In the genomic region with DNA sequence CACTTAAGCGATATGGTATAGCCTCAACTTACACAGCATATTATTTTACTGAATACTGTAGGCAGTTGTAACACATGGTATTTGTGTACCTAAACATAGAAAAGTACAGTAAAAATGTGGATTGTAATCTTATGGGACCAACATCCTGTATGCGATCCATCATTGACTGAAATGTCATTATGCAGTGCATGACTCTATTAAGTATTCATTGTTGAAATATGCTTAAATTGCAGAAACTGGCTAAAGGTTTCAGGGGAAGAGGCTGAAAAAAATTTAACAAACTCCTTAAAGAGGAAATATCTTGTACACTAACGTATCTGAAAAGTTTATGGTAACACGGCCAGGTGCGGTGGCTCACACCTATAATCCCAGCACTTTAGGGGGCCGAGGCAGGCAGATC, we compare ENCODE assay signal across 2 cellular contexts.
TF ChIP-seq lines count a peak whose summit lies in the region.

No MANE protein-coding gene starts in this region.

TF ChIP-seq in HepG2, 621 proteins besides CTCF, POLR2A, EP300 and RAD21:
- TF ChIP-seq, protein P1, sequence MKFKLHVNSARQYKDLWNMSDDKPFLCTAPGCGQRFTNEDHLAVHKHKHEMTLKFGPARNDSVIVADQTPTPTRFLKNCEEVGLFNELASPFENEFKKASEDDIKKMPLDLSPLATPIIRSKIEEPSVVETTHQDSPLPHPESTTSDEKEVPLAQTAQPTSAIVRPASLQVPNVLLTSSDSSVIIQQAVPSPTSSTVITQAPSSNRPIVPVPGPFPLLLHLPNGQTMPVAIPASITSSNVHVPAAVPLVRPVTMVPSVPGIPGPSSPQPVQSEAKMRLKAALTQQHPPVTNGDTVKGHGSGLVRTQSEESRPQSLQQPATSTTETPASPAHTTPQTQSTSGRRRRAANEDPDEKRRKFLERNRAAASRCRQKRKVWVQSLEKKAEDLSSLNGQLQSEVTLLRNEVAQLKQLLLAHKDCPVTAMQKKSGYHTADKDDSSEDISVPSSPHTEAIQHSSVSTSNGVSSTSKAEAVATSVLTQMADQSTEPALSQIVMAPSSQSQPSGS (CRISPR knock-in tag; IDR thresholded peaks at IDR 0.05), result no peak
- TF ChIP-seq PRMT3 (CRISPR knock-in tag; IDR thresholded peaks at IDR 0.05; ENCODE audit: borderline replicate concordance, low read depth) (no peak), MAFK (conservative IDR thresholded peaks at IDR 0.05 in 1 of 2, IDR thresholded peaks at IDR 0.05 in 1 of 2; ENCODE audit: low read length in 2 of 2) (peak; percentile 41 to 53; a peak in 2 of 4 replicates)

TF ChIP-seq in neural cell, 6 proteins besides CTCF, POLR2A, EP300 and RAD21 (continued from another document):
- TF ChIP-seq, protein P2, sequence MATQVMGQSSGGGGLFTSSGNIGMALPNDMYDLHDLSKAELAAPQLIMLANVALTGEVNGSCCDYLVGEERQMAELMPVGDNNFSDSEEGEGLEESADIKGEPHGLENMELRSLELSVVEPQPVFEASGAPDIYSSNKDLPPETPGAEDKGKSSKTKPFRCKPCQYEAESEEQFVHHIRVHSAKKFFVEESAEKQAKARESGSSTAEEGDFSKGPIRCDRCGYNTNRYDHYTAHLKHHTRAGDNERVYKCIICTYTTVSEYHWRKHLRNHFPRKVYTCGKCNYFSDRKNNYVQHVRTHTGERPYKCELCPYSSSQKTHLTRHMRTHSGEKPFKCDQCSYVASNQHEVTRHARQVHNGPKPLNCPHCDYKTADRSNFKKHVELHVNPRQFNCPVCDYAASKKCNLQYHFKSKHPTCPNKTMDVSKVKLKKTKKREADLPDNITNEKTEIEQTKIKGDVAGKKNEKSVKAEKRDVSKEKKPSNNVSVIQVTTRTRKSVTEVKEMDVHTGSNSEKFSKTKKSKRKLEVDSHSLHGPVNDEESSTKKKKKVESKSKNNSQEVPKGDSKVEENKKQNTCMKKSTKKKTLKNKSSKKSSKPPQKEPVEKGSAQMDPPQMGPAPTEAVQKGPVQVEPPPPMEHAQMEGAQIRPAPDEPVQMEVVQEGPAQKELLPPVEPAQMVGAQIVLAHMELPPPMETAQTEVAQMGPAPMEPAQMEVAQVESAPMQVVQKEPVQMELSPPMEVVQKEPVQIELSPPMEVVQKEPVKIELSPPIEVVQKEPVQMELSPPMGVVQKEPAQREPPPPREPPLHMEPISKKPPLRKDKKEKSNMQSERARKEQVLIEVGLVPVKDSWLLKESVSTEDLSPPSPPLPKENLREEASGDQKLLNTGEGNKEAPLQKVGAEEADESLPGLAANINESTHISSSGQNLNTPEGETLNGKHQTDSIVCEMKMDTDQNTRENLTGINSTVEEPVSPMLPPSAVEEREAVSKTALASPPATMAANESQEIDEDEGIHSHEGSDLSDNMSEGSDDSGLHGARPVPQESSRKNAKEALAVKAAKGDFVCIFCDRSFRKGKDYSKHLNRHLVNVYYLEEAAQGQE (IDR thresholded peaks at IDR 0.05; ENCODE audit: borderline replicate concordance), result no peak
